In genomic region chr2:198100323-198100722, GRCh38 we compare ENCODE assay signal across 15 cellular contexts.
DNase-seq lines count a peak whose midpoint lies in the region; ATAC-seq, FAIRE-seq and TF ChIP-seq lines count a peak whose summit lies in the region.
"Had no signal": no experiment of that assay in that cellular context is flagged by ENCODE, and none has a peak within 500 bp of the region (broad histone marks: within the 10 kb centered on the region; RNA-seq: fewer than 3 reads in every experiment).

No MANE protein-coding gene starts in this region.

- H3K36me3 ChIP-seq in bronchial epithelial cell (ENCODE audit: control insufficient read depth, insufficient read depth, low read length): no peaks in the 10 kb centered on the region
- H3K36me3 ChIP-seq: BLaER1 had no signal

- ATAC-seq in HG03159 (IDR thresholded peaks at IDR 0.05; ENCODE audit: unreplicated experiment) (no peak), GM18873 (IDR thresholded peaks at IDR 0.05; ENCODE audit: low FRiP score, unreplicated experiment) (no peak)
- ATAC-seq: activated CD4-positive, CD25-positive, alpha-beta regulatory T cell treated with anti-CD3 and anti-CD28 coated beads, Interleukin-2, amount 50 U/mL, for 24 hours; foreskin keratinocyte had no signal

- peak; percentile 26 for DNase-seq in AG10803 (ENCODE audit: low read depth)
- peak; percentile 21 for DNase-seq in HT1080 (ENCODE audit: low read depth)
- peak; percentile 61 for DNase-seq in bronchial epithelial cell (ENCODE audit: low read depth)
- DNase-seq in medulla oblongata (ENCODE audit: extremely low spot score): peak; percentile 31
- no peak for DNase-seq in D721Med (ENCODE audit: insufficient read length, low spot score)
- DNase-seq in C1 segment of cervical spinal cord (lab: John Stamatoyannopoulos, UW): no peak
- DNase-seq: dermis blood vessel endothelial cell, foreskin keratinocyte, NCI-H1417, NCI-H345 had no signal

- TF ChIP-seq CTCF in AG10803 (conservative IDR thresholded peaks at IDR 0.05; ENCODE audit: low read length) (no peak), bronchial epithelial cell (IDR thresholded peaks at IDR 0.05; ENCODE audit: insufficient read depth, low read length, severe bottlenecking) (no peak), D721Med (IDR thresholded peaks at IDR 0.05; ENCODE audit: insufficient read depth, missing control alignments) (no peak)

- FAIRE-seq in bronchial epithelial cell (lab: Jason Lieb, UNC) (no peak), D721Med (lab: Jason Lieb, UNC) (no peak)

- H3K4me3 ChIP-seq in AG10803 (ENCODE audit: low read length): no peak overlapping the region
- H3K4me3 ChIP-seq in bronchial epithelial cell (ENCODE audit: low read depth, low read length): no peak overlapping the region
- H3K4me3 ChIP-seq: BLaER1, tibial nerve had no signal

- H3K27me3 ChIP-seq in bronchial epithelial cell (ENCODE audit: control insufficient read depth, insufficient read depth, low read length): no peaks in the 10 kb centered on the region
- H3K27me3 ChIP-seq: BLaER1, foreskin keratinocyte, tibial nerve had no signal

Comparison
In these comparisons a context has a peak if more than half of its experiments do, and no peak if none do; other contexts are left out.
1. DNase-seq: peak in AG10803 (single experiment), HT1080 (single experiment), bronchial epithelial cell (single experiment) and medulla oblongata (single experiment); none in D721Med (single experiment) and C1 segment of cervical spinal cord (0 of 14).